1 cellular context compared by ENCODE assay signal in the genomic region with DNA sequence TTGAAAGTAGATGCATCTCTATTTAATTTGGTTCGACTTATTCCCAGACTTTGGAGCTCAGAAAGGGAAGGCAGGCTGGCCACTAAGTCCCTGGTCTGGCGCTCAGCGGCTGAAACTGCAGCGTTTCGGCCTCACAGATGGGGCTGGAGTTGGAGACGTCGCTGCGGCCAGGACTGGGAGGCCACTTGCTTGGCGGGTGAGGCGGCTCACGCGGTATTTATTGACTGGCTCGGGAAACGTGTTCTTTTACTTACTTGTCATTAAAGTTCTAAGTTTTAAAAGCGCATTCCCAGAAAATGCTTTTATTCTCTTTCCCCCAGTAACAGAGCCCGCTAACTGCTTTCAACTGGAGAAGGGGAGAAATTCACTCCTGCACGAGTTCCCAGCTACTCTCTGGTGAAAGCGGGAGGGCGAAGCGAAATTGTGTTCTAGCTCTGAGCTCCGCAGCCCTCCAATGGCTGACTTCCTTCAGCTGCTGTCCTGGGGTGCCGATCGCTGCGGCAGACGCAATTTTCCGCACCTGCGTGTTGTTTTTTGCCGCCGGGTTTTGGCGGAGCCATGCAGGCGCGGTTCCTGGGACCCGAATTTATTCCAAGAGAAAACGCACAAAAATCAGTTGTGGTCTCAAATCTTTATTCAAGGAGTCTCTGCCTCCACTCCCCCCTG.
TF ChIP-seq lines count a peak whose summit lies in the region.

No MANE protein-coding gene starts in this region.

TF ChIP-seq in HepG2, 621 proteins besides CTCF, POLR2A, EP300 and RAD21:
- TF ChIP-seq FOXO4 (CRISPR knock-in tag; conservative IDR thresholded peaks at IDR 0.05), result no peak
- TF ChIP-seq RCOR2 (CRISPR knock-in tag; IDR thresholded peaks at IDR 0.05), result no peak
